In the genomic region with DNA sequence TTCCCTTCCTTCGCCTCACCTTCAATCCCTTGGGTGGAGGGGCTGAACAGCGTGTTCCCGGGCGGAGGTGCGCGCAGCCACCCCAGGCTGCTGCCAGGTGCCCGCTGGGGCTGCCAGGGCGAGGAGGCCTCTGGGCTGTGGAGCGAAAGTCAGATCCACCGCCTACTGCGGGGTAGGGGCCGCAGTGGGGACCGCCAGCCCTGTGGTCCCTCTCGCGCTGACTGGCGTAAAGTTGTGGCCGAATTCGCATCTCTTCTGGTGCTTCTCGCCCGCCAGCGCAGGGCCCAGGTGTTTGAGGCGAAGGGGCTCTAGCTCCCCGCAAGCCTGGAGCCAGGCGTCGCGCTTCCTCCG, we compare ENCODE assay signal across 19 cellular contexts. TPM values are rescaled to one million over a fixed set of nuclear protein-coding genes. Genes with fewer than 3 reads are reported as not detected.
DNase-seq lines count a peak whose midpoint lies in the region; ATAC-seq, FAIRE-seq and TF ChIP-seq lines count a peak whose summit lies in the region.
"Had no signal": no experiment of that assay in that cellular context is flagged by ENCODE, and none has a peak within 500 bp of the region (broad histone marks: within the 10 kb centered on the region; RNA-seq: fewer than 3 reads in every experiment).

No MANE protein-coding gene starts in this region.

- H3K4me3 ChIP-seq in HEK293 (ENCODE audit: low read depth, low read length): no peak overlapping the region
- H3K4me3 ChIP-seq in iPS-15b (ENCODE audit: low read depth, low read length): peak overlapping the region; percentile 4
- no peak overlapping the region for H3K4me3 ChIP-seq in kidney (ENCODE audit: low read length in 2 of 2)
- H3K4me3 ChIP-seq: thyroid gland had no signal

- H3K4me1 ChIP-seq in HEK293 (ENCODE audit: control insufficient read depth, insufficient read depth, low read length): peaks cover 58% of the 10 kb centered on the region
- H3K4me1 ChIP-seq in iPS-15b (ENCODE audit: control insufficient read depth, insufficient read depth, low read length): no peaks in the 10 kb centered on the region
- peaks cover 4 to 13% of the 10 kb centered on the region in 2 donors for H3K4me1 ChIP-seq in kidney (ENCODE audit: control insufficient read depth in 1 of 2, insufficient read depth in 1 of 2, low read depth in 1 of 2, low read length in 2 of 2)

- no peak overlapping the region for H3K27ac ChIP-seq in HEK293 (ENCODE audit: extremely low read depth, low read depth, low read length)
- no peak overlapping the region for H3K27ac ChIP-seq in kidney (ENCODE audit: low read depth in 2 of 2, low read length in 2 of 2)
- H3K27ac ChIP-seq: thyroid gland had no signal

- H3K4me3 Mint-ChIP-seq in activated naive CD8-positive, alpha-beta T cell treated with anti-CD3 and anti-CD28 coated beads, Interleukin-2, amount 10 ng/mL, durations not matched to agents 7 days and 5 days: peak overlapping the region; percentile 38
- H3K4me3 Mint-ChIP-seq in activated T-helper 1 cell treated with anti-CD3 and anti-CD28 coated beads, Interleukin-12 subunit alpha, Interleukin-12 subunit beta, Interleukin-2, Interleukin-4 antibody, amounts not matched to agents 30 ng/mL and 10 ng/mL and 1 ng/mL, durations not matched to agents 14 hours and 24 hours and 36 hours: no peak overlapping the region

- no peak for DNase-seq in activated naive CD8-positive, alpha-beta T cell treated with anti-CD3 and anti-CD28 coated beads, Interleukin-2, amount 10 ng/mL, durations not matched to agents 7 days and 5 days
- DNase-seq in retina (peak; percentile 42), medulla oblongata (ENCODE audit: extremely low spot score) (no peak), kidney (no peak), globus pallidus (ENCODE audit: low spot score) (no peak)
- DNase-seq in activated T-helper 1 cell treated with anti-CD3 and anti-CD28 coated beads, Interleukin-12 subunit alpha, Interleukin-12 subunit beta, Interleukin-2, Interleukin-4 antibody, amounts not matched to agents 30 ng/mL and 10 ng/mL and 1 ng/mL, durations not matched to agents 14 hours and 24 hours and 36 hours (ENCODE audit: low spot score): no peak
- DNase-seq: activated naive CD4-positive, alpha-beta T cell; AML-193; erythroblast; glutamatergic neuron; IMR-90; NCI-H1694 treated with DMSO at 0.1 percent for 48 hours; stimulated activated CD4-positive, alpha-beta T cell treated with anti-CD3 and anti-CD28 coated beads, Interleukin-4, amount 100 ng/mL, for 24 hours; T-helper 2 cell; thyroid gland had no signal

- CTCF ChIA-PET in HEK293 (lab: Yijun Ruan, JAX): interaction anchor here (0.7 kb wide), 1 partner anchor 10 kb away, joined by 3 read pairs; no protein-coding TSS in a partner anchor

- H3K27ac Mint-ChIP-seq in activated naive CD8-positive, alpha-beta T cell treated with anti-CD3 and anti-CD28 coated beads, Interleukin-2, amount 10 ng/mL, durations not matched to agents 7 days and 5 days: no peak overlapping the region
- no peak overlapping the region for H3K27ac Mint-ChIP-seq in activated T-helper 1 cell treated with anti-CD3 and anti-CD28 coated beads, Interleukin-12 subunit alpha, Interleukin-12 subunit beta, Interleukin-2, Interleukin-4 antibody, amounts not matched to agents 30 ng/mL and 10 ng/mL and 1 ng/mL, durations not matched to agents 14 hours and 24 hours and 36 hours

- intact Hi-C loops in kidney (cut with DNase I): no loop called here
- intact Hi-C loops in activated T-helper 1 cell treated with anti-CD3 and anti-CD28 coated beads, Interleukin-12 subunit alpha, Interleukin-12 subunit beta, Interleukin-2, Interleukin-4 antibody, amounts not matched to agents 30 ng/mL and 10 ng/mL and 1 ng/mL, durations not matched to agents 14 hours and 24 hours and 36 hours (cut with micrococcal nuclease): no loop called here

- H3K27me3 Mint-ChIP-seq in activated naive CD8-positive, alpha-beta T cell treated with anti-CD3 and anti-CD28 coated beads, Interleukin-2, amount 10 ng/mL, durations not matched to agents 7 days and 5 days: peaks cover 100% of the 10 kb centered on the region
- peaks cover 79% of the 10 kb centered on the region for H3K27me3 Mint-ChIP-seq in activated T-helper 1 cell treated with anti-CD3 and anti-CD28 coated beads, Interleukin-12 subunit alpha, Interleukin-12 subunit beta, Interleukin-2, Interleukin-4 antibody, amounts not matched to agents 30 ng/mL and 10 ng/mL and 1 ng/mL, durations not matched to agents 14 hours and 24 hours and 36 hours (ENCODE audit: insufficient read depth)

- H3K9me3 ChIP-seq in HEK293 (ENCODE audit: control insufficient read depth, insufficient read depth, low read depth, low read length): no peaks in the 10 kb centered on the region
- no peaks in the 10 kb centered on the region for H3K9me3 ChIP-seq in iPS-15b (ENCODE audit: control insufficient read depth, insufficient read depth, low read length)
- H3K9me3 ChIP-seq in kidney (ENCODE audit: control insufficient read depth in 1 of 2, low read length in 2 of 2): no peaks in the 10 kb centered on the region
- H3K9me3 ChIP-seq: thyroid gland had no signal

- POLR2A ChIA-PET in HEK293 (lab: Yijun Ruan, JAX): no interaction called here
- POLR2A ChIA-PET in activated naive CD8-positive, alpha-beta T cell treated with anti-CD3 and anti-CD28 coated beads, Interleukin-2, amount 10 ng/mL, durations not matched to agents 7 days and 5 days (lab: Charles Lee): no interaction called here

- peaks cover 4% of the 10 kb centered on the region for H3K36me3 Mint-ChIP-seq in activated naive CD8-positive, alpha-beta T cell treated with anti-CD3 and anti-CD28 coated beads, Interleukin-2, amount 10 ng/mL, durations not matched to agents 7 days and 5 days
- peaks cover under 1% of the 10 kb centered on the region for H3K36me3 Mint-ChIP-seq in activated T-helper 1 cell treated with anti-CD3 and anti-CD28 coated beads, Interleukin-12 subunit alpha, Interleukin-12 subunit beta, Interleukin-2, Interleukin-4 antibody, amounts not matched to agents 30 ng/mL and 10 ng/mL and 1 ng/mL, durations not matched to agents 14 hours and 24 hours and 36 hours (ENCODE audit: low read depth)

- H3K36me3 ChIP-seq in HEK293 (ENCODE audit: control insufficient read depth in 2 of 2, insufficient read depth in 1 of 2, low read length in 2 of 2) (peaks cover 4 to 29% of the 10 kb centered on the region in 2 experiments), iPS-15b (ENCODE audit: control insufficient read depth, insufficient read depth, low read length) (no peaks in the 10 kb centered on the region), kidney (ENCODE audit: control insufficient read depth in 1 of 2, insufficient read depth in 2 of 2, low read length in 2 of 2) (no peaks in the 10 kb centered on the region)
- H3K36me3 ChIP-seq: thyroid gland had no signal

- H3K9me3 Mint-ChIP-seq in activated naive CD8-positive, alpha-beta T cell treated with anti-CD3 and anti-CD28 coated beads, Interleukin-2, amount 10 ng/mL, durations not matched to agents 7 days and 5 days: no peaks in the 10 kb centered on the region
- H3K9me3 Mint-ChIP-seq in activated T-helper 1 cell treated with anti-CD3 and anti-CD28 coated beads, Interleukin-12 subunit alpha, Interleukin-12 subunit beta, Interleukin-2, Interleukin-4 antibody, amounts not matched to agents 30 ng/mL and 10 ng/mL and 1 ng/mL, durations not matched to agents 14 hours and 24 hours and 36 hours: no peaks in the 10 kb centered on the region

- TF ChIP-seq CTCF in HEK293 (tag by site-specific recombination; IDR thresholded peaks at IDR 0.05): no peak
- TF ChIP-seq CTCF in kidney (IDR thresholded peaks at IDR 0.05; ENCODE audit: borderline replicate concordance, extremely low read depth, insufficient read depth): no peak

- H3K9ac ChIP-seq in iPS-15b (ENCODE audit: low read depth, low read length): no peak overlapping the region
- no peak overlapping the region for H3K9ac ChIP-seq in kidney (ENCODE audit: low read length in 2 of 2)

- no peak for FAIRE-seq in kidney (lab: Jason Lieb, UNC)

- peaks cover 29% of the 10 kb centered on the region for H3K4me1 Mint-ChIP-seq in activated naive CD8-positive, alpha-beta T cell treated with anti-CD3 and anti-CD28 coated beads, Interleukin-2, amount 10 ng/mL, durations not matched to agents 7 days and 5 days
- H3K4me1 Mint-ChIP-seq in activated T-helper 1 cell treated with anti-CD3 and anti-CD28 coated beads, Interleukin-12 subunit alpha, Interleukin-12 subunit beta, Interleukin-2, Interleukin-4 antibody, amounts not matched to agents 30 ng/mL and 10 ng/mL and 1 ng/mL, durations not matched to agents 14 hours and 24 hours and 36 hours (ENCODE audit: low read depth): peaks cover 16% of the 10 kb centered on the region

- ATAC-seq in activated naive CD8-positive, alpha-beta T cell treated with anti-CD3 and anti-CD28 coated beads, Interleukin-2, amount 10 ng/mL, durations not matched to agents 7 days and 5 days (ENCODE audit: low read depth): no peak
- ATAC-seq: Right ventricle myocardium inferior had no signal

- peaks cover 100% of the 10 kb centered on the region for H3K27me3 ChIP-seq in iPS-15b (ENCODE audit: control insufficient read depth, insufficient read depth, low read length)

RNA-seq across cellular contexts. Expression of a gene that starts 6.9 kb away (rescaled TPM):
- total RNA-seq in activated naive CD8-positive, alpha-beta T cell treated with anti-CD3 and anti-CD28 coated beads, Interleukin-2, amount 10 ng/mL, durations not matched to agents 7 days and 5 days: 1 to 10 TPM; 1.2 to 1.5 TPM
- 24.5 TPM for total RNA-seq in kidney
- 13.9 TPM for polyA plus RNA-seq in kidney (ENCODE audit: insufficient read depth, low read depth, low replicate concordance)
- total RNA-seq in activated T-helper 1 cell treated with anti-CD3 and anti-CD28 coated beads, Interleukin-12 subunit alpha, Interleukin-12 subunit beta, Interleukin-2, Interleukin-4 antibody, amounts not matched to agents 30 ng/mL and 10 ng/mL and 1 ng/mL, durations not matched to agents 14 hours and 24 hours and 36 hours: not detected in 2 replicates
- total RNA-seq: dermis microvascular lymphatic vessel endothelial cell, Right ventricle myocardium inferior had no signal

RNA-seq across cellular contexts. Expression of a gene that starts 13.9 kb away (rescaled TPM):
- total RNA-seq in activated naive CD8-positive, alpha-beta T cell treated with anti-CD3 and anti-CD28 coated beads, Interleukin-2, amount 10 ng/mL, durations not matched to agents 7 days and 5 days: not detected
- total RNA-seq in kidney: 4.8 TPM
- 0.24 TPM for polyA plus RNA-seq in kidney (ENCODE audit: insufficient read depth, low read depth, low replicate concordance)
- total RNA-seq in activated T-helper 1 cell treated with anti-CD3 and anti-CD28 coated beads, Interleukin-12 subunit alpha, Interleukin-12 subunit beta, Interleukin-2, Interleukin-4 antibody, amounts not matched to agents 30 ng/mL and 10 ng/mL and 1 ng/mL, durations not matched to agents 14 hours and 24 hours and 36 hours: not detected in 2 replicates
- total RNA-seq: dermis microvascular lymphatic vessel endothelial cell, IMR-90, Right ventricle myocardium inferior had no signal
- polyA plus RNA-seq: IMR-90 had no signal

RNA-seq across cellular contexts. Expression of a gene that starts 18.5 kb away (rescaled TPM):
- total RNA-seq in activated naive CD8-positive, alpha-beta T cell treated with anti-CD3 and anti-CD28 coated beads, Interleukin-2, amount 10 ng/mL, durations not matched to agents 7 days and 5 days: not detected
- total RNA-seq in kidney: 22.0 TPM
- 11.4 TPM for polyA plus RNA-seq in kidney (ENCODE audit: insufficient read depth, low read depth, low replicate concordance)
- not detected in 2 replicates for total RNA-seq in activated T-helper 1 cell treated with anti-CD3 and anti-CD28 coated beads, Interleukin-12 subunit alpha, Interleukin-12 subunit beta, Interleukin-2, Interleukin-4 antibody, amounts not matched to agents 30 ng/mL and 10 ng/mL and 1 ng/mL, durations not matched to agents 14 hours and 24 hours and 36 hours
- total RNA-seq: dermis microvascular lymphatic vessel endothelial cell, IMR-90, thyroid gland had no signal

RNA-seq across cellular contexts. Expression of a gene that starts 38.0 kb away (rescaled TPM):
- total RNA-seq in activated naive CD8-positive, alpha-beta T cell treated with anti-CD3 and anti-CD28 coated beads, Interleukin-2, amount 10 ng/mL, durations not matched to agents 7 days and 5 days: not detected
- 9.0 TPM for total RNA-seq in kidney
- polyA plus RNA-seq in kidney (ENCODE audit: insufficient read depth, low read depth, low replicate concordance): 2.1 TPM
- not detected in 2 replicates for total RNA-seq in activated T-helper 1 cell treated with anti-CD3 and anti-CD28 coated beads, Interleukin-12 subunit alpha, Interleukin-12 subunit beta, Interleukin-2, Interleukin-4 antibody, amounts not matched to agents 30 ng/mL and 10 ng/mL and 1 ng/mL, durations not matched to agents 14 hours and 24 hours and 36 hours
- total RNA-seq: dermis microvascular lymphatic vessel endothelial cell, Right ventricle myocardium inferior, thyroid gland had no signal

RNA-seq across cellular contexts. Expression of a gene that starts 46.8 kb away (rescaled TPM):
- not detected for total RNA-seq in activated naive CD8-positive, alpha-beta T cell treated with anti-CD3 and anti-CD28 coated beads, Interleukin-2, amount 10 ng/mL, durations not matched to agents 7 days and 5 days
- 16.5 TPM for total RNA-seq in kidney
- polyA plus RNA-seq in kidney (ENCODE audit: insufficient read depth, low read depth, low replicate concordance): 11.7 TPM
- not detected in 2 replicates for total RNA-seq in activated T-helper 1 cell treated with anti-CD3 and anti-CD28 coated beads, Interleukin-12 subunit alpha, Interleukin-12 subunit beta, Interleukin-2, Interleukin-4 antibody, amounts not matched to agents 30 ng/mL and 10 ng/mL and 1 ng/mL, durations not matched to agents 14 hours and 24 hours and 36 hours
- total RNA-seq: IMR-90, Right ventricle myocardium inferior had no signal

Comparison
In these comparisons a context has a peak if more than half of its experiments do, and no peak if none do; other contexts are left out.
1. RNA of a gene that starts 6.9 kb away (total RNA-seq): 24.5 TPM in kidney (single experiment); 1.2 to 1.5 TPM in activated naive CD8-positive, alpha-beta T cell treated with anti-CD3 and anti-CD28 coated beads, Interleukin-2, amount 10 ng/mL, durations not matched to agents 7 days and 5 days and not detected in activated T-helper 1 cell treated with anti-CD3 and anti-CD28 coated beads, Interleukin-12 subunit alpha, Interleukin-12 subunit beta, Interleukin-2, Interleukin-4 antibody, amounts not matched to agents 30 ng/mL and 10 ng/mL and 1 ng/mL, durations not matched to agents 14 hours and 24 hours and 36 hours; every median in the first group is over 10 times any median in the second.
2. RNA of a gene that starts 18.5 kb away (total RNA-seq): 22.0 TPM in kidney (single experiment); not detected in activated naive CD8-positive, alpha-beta T cell treated with anti-CD3 and anti-CD28 coated beads, Interleukin-2, amount 10 ng/mL, durations not matched to agents 7 days and 5 days and not detected in activated T-helper 1 cell treated with anti-CD3 and anti-CD28 coated beads, Interleukin-12 subunit alpha, Interleukin-12 subunit beta, Interleukin-2, Interleukin-4 antibody, amounts not matched to agents 30 ng/mL and 10 ng/mL and 1 ng/mL, durations not matched to agents 14 hours and 24 hours and 36 hours; every median in the first group is over 10 times any median in the second.